ENCODE assay signal across 1 cellular context in the genomic region with DNA sequence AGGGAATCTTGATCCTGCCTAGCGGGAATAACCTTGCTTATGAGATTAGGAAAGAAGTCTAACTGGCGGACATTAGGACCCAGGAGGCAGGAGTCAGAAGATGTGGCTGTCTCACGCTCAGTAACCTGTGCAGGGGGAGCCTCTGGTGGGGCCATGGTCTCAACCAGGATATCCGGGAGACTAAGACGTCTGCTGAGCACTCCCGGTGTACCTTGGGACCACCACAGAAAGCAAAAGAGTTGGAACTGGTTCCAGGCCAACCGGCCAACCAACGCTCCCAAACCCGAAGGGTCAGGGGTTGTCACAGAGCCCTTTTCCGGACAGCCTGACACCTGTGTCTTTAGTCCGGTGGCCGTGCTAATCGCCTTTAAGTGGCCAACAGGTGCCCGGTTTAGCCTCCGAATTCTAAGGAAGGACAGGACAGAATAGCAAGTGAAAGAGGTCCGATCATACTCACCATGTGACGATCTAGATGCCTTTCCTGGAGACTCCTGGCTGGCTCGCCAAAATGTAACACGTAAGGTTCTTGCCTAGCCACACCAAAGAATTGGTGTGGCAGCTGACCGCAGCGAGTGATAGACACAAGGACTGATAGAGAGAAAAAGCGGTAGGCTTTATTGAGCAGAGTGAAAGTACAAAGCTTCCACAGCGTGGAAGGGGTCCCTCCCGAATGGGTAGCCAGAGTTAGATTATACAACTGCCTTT.
TF ChIP-seq lines count a peak whose summit lies in the region.

No MANE protein-coding gene starts in this region.

TF ChIP-seq in IMR-90, 13 proteins besides CTCF, POLR2A, EP300 and RAD21 (continued from another document):
- TF ChIP-seq BHLHE40 (IDR thresholded peaks at IDR 0.05; ENCODE audit: low read depth, low read length) (no peak), FOS (IDR thresholded peaks at IDR 0.05; ENCODE audit: low read depth, low read length) (no peak), CHD1 (IDR thresholded peaks at IDR 0.05; ENCODE audit: low read depth, low read length) (no peak), CEBPB (IDR thresholded peaks at IDR 0.05; ENCODE audit: low read depth, low read length) (no peak)
TF ChIP-seq in IMR-90: peak in this region for 0.
